In the genomic region with DNA sequence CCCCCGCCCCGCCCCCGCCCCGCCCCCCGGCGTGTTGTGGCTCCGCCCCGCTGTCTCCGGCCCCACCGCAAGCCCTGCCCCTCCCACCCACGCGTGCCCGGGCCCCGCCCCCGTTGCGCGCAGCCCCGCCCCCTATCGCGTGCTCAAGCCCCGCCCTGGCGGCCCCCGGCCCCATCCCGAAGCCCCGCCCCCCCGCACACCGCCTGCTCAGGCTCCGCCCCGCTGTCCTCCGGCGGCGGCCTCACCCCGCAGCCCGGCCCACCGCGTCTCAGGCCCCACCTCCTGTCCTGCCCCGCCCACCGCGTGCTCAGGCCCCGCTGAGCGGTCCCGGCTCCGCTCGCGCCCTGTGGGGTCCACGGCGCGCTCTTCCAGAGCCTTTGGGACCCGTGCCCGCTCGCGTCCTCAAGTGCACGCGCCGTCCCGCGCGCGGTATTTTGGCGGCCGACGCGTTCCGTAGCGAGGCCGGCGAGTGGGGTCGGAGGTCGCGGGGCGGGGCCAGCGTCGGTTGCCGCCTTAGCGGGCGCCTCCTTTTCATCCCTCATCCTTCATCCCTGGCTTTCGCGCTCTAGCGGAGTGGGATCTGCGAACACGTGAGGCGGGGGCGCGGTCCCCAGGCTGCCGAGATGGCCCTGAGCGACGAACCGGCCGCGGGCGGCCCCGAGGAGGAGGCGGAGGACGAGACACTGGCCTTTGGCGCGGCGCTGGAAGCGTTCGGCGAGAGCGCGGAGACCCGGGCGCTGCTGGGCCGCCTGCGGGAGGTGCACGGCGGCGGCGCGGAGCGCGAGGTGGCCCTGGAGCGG, we compare ENCODE assay signal across 8 cellular contexts. TPM values are rescaled to one million over a fixed set of nuclear protein-coding genes. Genes with fewer than 3 reads are reported as not detected.
A peak's percentile ranks its signal among the peaks of the same experiment; 100 is the strongest.
DNase-seq lines count a peak whose midpoint lies in the region; ATAC-seq and TF ChIP-seq lines count a peak whose summit lies in the region.

TBCD (plus strand) TSS at position 495 of the 800 bp plus-strand sequence; CDS start at position 624, 129 bp downstream.

- H3K4me3 Mint-ChIP-seq in T-helper 2 cell treated with Interferon-gamma antibody and Interleukin-4, amounts not matched to agents 5 μg/mL and 100 μg/mL, for 36 hours, result peak within 1 kb of the TSS; percentile 88

- ATAC-seq in HG02870 (IDR thresholded peaks at IDR 0.05; ENCODE audit: unreplicated experiment), result peak; percentile 75

- peaks cover 14% of the 10 kb centered on the region for H3K4me1 Mint-ChIP-seq in T-helper 2 cell treated with Interferon-gamma antibody and Interleukin-4, amounts not matched to agents 5 μg/mL and 100 μg/mL, for 36 hours (ENCODE audit: low read depth)

- H3K36me3 Mint-ChIP-seq in T-helper 2 cell treated with Interferon-gamma antibody and Interleukin-4, amounts not matched to agents 5 μg/mL and 100 μg/mL, for 36 hours (ENCODE audit: low read depth), result peaks cover 2% of the 10 kb centered on the region

- WGBS in urinary bladder, result 1% methylated on average over 111 of the region's 114 CpGs

- H3K4me3 ChIP-seq in right atrium auricular region (peak within 1 kb of the TSS; percentile 82 to 84), urinary bladder (ENCODE audit: low read depth, low read length) (peak within 1 kb of the TSS; percentile 84)

- H3K9me3 ChIP-seq in right atrium auricular region, result no peaks in the 10 kb centered on the region

- H3K4me1 ChIP-seq in right atrium auricular region (peaks cover 0 to 21% of the 10 kb centered on the region in 2 donors), urinary bladder (ENCODE audit: insufficient read depth) (no peaks in the 10 kb centered on the region)

- no peaks in the 10 kb centered on the region for H3K27me3 Mint-ChIP-seq in T-helper 2 cell treated with Interferon-gamma antibody and Interleukin-4, amounts not matched to agents 5 μg/mL and 100 μg/mL, for 36 hours (ENCODE audit: low read depth)

- in situ Hi-C loops in GM13977 (cut with MboI; ENCODE audit: low pct_unique_long_range_greater_than_20kb, low sequenced_read_pairs, unreplicated experiment), result no loop called here

- no peaks in the 10 kb centered on the region for H3K27me3 ChIP-seq in right atrium auricular region

- TF ChIP-seq CTCF in GM13977 (IDR thresholded peaks at IDR 0.05; ENCODE audit: extremely low read depth, insufficient read depth, missing control alignments) (no peak), right atrium auricular region (IDR thresholded peaks at IDR 0.05) (peak in 1 of 2 donors; percentile 14)

- peak; percentile 99 for DNase-seq in GM13977 (ENCODE audit: low spot score)
- peak; percentile 77 for DNase-seq in NCI-H146 treated with DMSO at 0.1 percent for 48 hours (lab: John Stamatoyannopoulos, UW; ENCODE audit: unreplicated experiment)
- peak; percentile 84 for DNase-seq in T-helper 2 cell treated with Interferon-gamma antibody and Interleukin-4, amounts not matched to agents 5 μg/mL and 100 μg/mL, for 36 hours (ENCODE audit: low spot score)
- DNase-seq in anterior cingulate cortex (lab: John Stamatoyannopoulos, UW), result peak in 57 of 58 donors; percentile 45 to 98 (median 89)
- DNase-seq in right atrium auricular region (ENCODE audit: low spot score), result peak; percentile 81
- peak; percentile 49 for DNase-seq in pulmonary artery endothelial cell (ENCODE audit: low read depth, low spot score)

- H3K36me3 ChIP-seq in right atrium auricular region (peaks cover under 1% of the 10 kb centered on the region), urinary bladder (ENCODE audit: insufficient read depth) (no peaks in the 10 kb centered on the region)

- H3K27ac ChIP-seq in right atrium auricular region (peak within 1 kb of the TSS; percentile 89 to 90), urinary bladder (ENCODE audit: low read depth) (peak within 1 kb of the TSS; percentile 86)

- no peaks in the 10 kb centered on the region for H3K9me3 Mint-ChIP-seq in T-helper 2 cell treated with Interferon-gamma antibody and Interleukin-4, amounts not matched to agents 5 μg/mL and 100 μg/mL, for 36 hours

- peak within 1 kb of the TSS; percentile 63 for H3K27ac Mint-ChIP-seq in T-helper 2 cell treated with Interferon-gamma antibody and Interleukin-4, amounts not matched to agents 5 μg/mL and 100 μg/mL, for 36 hours

RNA-seq across cellular contexts. Expression of gene TBCD, which starts in this region (rescaled TPM):
- 10 to 100 TPM; 19.4 to 29.6 TPM for total RNA-seq in right atrium auricular region
- 39.0 and 77.0 TPM in 2 replicates for total RNA-seq in pulmonary artery endothelial cell
- 57.9 TPM for total RNA-seq in urinary bladder
- polyA plus RNA-seq in urinary bladder, result 77.6 TPM

Comparison
In these comparisons a context has a peak if more than half of its experiments do, and no peak if none do; other contexts are left out.
1. Peak in every context shown above with its lines: DNase-seq, ATAC-seq, H3K4me3 ChIP-seq and H3K27ac ChIP-seq.
2. DNase-seq: peak in every context shown above with its lines; median percentile 99 in GM13977; 89 in anterior cingulate cortex; 84 in T-helper 2 cell treated with Interferon-gamma antibody and Interleukin-4, amounts not matched to agents 5 μg/mL and 100 μg/mL, for 36 hours; 81 in right atrium auricular region; 77 in NCI-H146 treated with DMSO at 0.1 percent for 48 hours; 49 in pulmonary artery endothelial cell.